In the genomic region with DNA sequence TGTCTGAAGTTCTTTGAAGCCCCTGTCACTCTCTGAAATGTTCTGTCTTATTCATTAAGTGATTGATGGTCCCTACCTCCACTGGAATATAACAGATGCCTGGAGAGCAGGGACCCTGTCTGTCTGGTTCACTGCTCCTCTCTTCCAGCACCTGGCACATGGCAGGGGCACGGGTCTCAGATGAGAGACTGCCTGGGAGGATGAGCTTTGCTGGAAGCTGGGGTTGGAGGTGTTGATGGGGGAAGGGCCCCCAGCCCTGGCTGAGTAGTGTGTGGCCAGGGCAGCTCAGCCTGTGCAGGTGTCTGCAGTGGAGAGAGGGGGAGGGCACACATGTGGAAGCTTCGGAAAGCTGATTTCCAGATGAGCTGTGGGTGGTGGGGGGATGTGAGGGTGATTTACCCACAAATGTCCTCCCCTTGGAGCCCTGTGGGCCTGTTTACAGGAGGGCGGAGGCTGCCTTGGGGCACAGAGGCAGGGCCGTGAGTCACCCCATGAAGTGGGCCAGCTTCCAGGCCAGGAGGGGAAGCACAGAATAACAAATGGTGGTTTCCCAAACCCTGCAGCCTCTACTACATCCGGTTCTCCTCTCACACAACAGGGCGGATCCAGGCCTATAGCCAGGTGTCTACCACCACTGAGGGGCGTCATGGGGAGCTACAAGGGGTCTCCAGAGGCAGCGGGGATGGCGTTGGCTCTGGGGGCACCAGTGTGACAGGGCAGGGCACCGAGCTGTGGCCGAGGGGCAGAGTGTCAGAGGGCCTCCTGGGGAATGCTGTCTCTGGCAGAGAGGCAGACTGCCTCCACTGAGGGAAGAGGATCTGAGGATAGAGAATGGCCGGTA, we compare ENCODE assay signal across 8 cellular contexts. TPM values are rescaled to one million over a fixed set of nuclear protein-coding genes. Genes with fewer than 3 reads are reported as not detected.
A peak's percentile ranks its signal among the peaks of the same experiment; 100 is the strongest.
DNase-seq lines count a peak whose midpoint lies in the region; ATAC-seq and TF ChIP-seq lines count a peak whose summit lies in the region.

No MANE protein-coding gene starts in this region.

- H3K9me3 ChIP-seq in BLaER1: no peaks in the 10 kb centered on the region
- H3K9me3 ChIP-seq in right atrium auricular region: no peaks in the 10 kb centered on the region

- H3K4me3 ChIP-seq in BLaER1 (no peak overlapping the region), right atrium auricular region (no peak overlapping the region)

- peak; percentile 92 for ATAC-seq in HG03196 (IDR thresholded peaks at IDR 0.05; ENCODE audit: unreplicated experiment)

- peak overlapping the region; percentile 71 for H3K27ac ChIP-seq in BLaER1
- peak overlapping the region in 1 of 2 donors; percentile 13 for H3K27ac ChIP-seq in right atrium auricular region

- H3K4me2 ChIP-seq in BLaER1: peak overlapping the region; percentile 79

- peak; percentile 77 for DNase-seq in activated naive CD4-positive, alpha-beta T cell treated with Interleukin-2 at 50 U/mL for 16 hours
- DNase-seq in right atrium auricular region (ENCODE audit: low spot score) (peak; percentile 80), cerebellar cortex (ENCODE audit: low spot score) (no peak)
- peak; percentile 82 for DNase-seq in stimulated activated CD4-positive, alpha-beta T cell treated with anti-CD3 and anti-CD28 coated beads, Interleukin-15, amount 100 ng/mL, for 24 hours

- H3K36me3 ChIP-seq in BLaER1: no peaks in the 10 kb centered on the region
- no peaks in the 10 kb centered on the region for H3K36me3 ChIP-seq in right atrium auricular region

- TF ChIP-seq POLR2A in GM19193 (IDR thresholded peaks at IDR 0.05; ENCODE audit: extremely low read depth, insufficient read depth, insufficient read length): peak; percentile 64

- H3K27me3 ChIP-seq in BLaER1 (0 out of 2 replicates have a peak, but pooled peaks cover under 1% of the 10 kb centered on the region), right atrium auricular region (no peaks in the 10 kb centered on the region)

- peaks cover 37% of the 10 kb centered on the region for H3K4me1 ChIP-seq in BLaER1
- peaks cover 0 to 19% of the 10 kb centered on the region in 2 donors for H3K4me1 ChIP-seq in right atrium auricular region

- no peak for TF ChIP-seq CTCF in right atrium auricular region (IDR thresholded peaks at IDR 0.05)

- H3K9ac ChIP-seq in BLaER1: 0 out of 2 replicates have a peak overlapping the region, but pooled peaks have one; percentile 53

- no peaks in the 10 kb centered on the region for H4K20me1 ChIP-seq in BLaER1

TF ChIP-seq in PFSK-1, 5 proteins besides CTCF, POLR2A, EP300 and RAD21:
- TF ChIP-seq FOXP2 (optimal IDR thresholded peaks at IDR 0.05; ENCODE audit: borderline replicate concordance, extremely low read depth, extremely low read length, insufficient read depth) (peak; percentile 93), POLR2AphosphoS5 (IDR thresholded peaks at IDR 0.05; ENCODE audit: low read depth, low read length) (no peak)

RNA-seq across cellular contexts. Expression of a gene that starts 11.0 kb away (rescaled TPM):
- polyA plus RNA-seq in PFSK-1 (2012; ENCODE audit: insufficient read length, low read depth): 0.35 TPM
- 10 to 100 TPM; 14.7 to 58.4 TPM for total RNA-seq in right atrium auricular region

RNA-seq across cellular contexts. Expression of a gene that starts 30.5 kb away (rescaled TPM):
- 0.43 TPM for polyA plus RNA-seq in PFSK-1 (2012; ENCODE audit: insufficient read length, low read depth)
- total RNA-seq in right atrium auricular region: not detected

RNA-seq across cellular contexts. Expression of a gene that starts 47.3 kb away (rescaled TPM):
- polyA plus RNA-seq in PFSK-1 (2012; ENCODE audit: insufficient read length, low read depth): 1.6 TPM
- not detected for total RNA-seq in right atrium auricular region

RNA-seq across cellular contexts. Expression of a gene that starts 52.2 kb away (rescaled TPM):
- polyA plus RNA-seq in PFSK-1 (2012; ENCODE audit: insufficient read length, low read depth): not detected
- total RNA-seq in right atrium auricular region: 1 to 10 TPM in 1 of 2 donors, under 1 TPM in 1; 0.30 to 1.5 TPM
